In genomic region chr11:5258543-5259262, GRCh38 we compare ENCODE assay signal across 1 cellular context.
TF ChIP-seq lines count a peak whose summit lies in the region.

No MANE protein-coding gene starts in this region.

TF ChIP-seq in HepG2, 621 proteins besides CTCF, POLR2A, EP300 and RAD21:
- TF ChIP-seq KDM2A (CRISPR knock-in tag; IDR thresholded peaks at IDR 0.05; ENCODE audit: borderline replicate concordance, low read depth) (no peak), RAD51 (IDR thresholded peaks at IDR 0.05; ENCODE audit: borderline replicate concordance) (peak; percentile 81; the same call in 1 of the 2 replicates), USF2 (IDR thresholded peaks at IDR 0.05; ENCODE audit: low read depth, low read length) (peak; percentile 55), USF2 (CRISPR knock-in tag; IDR thresholded peaks at IDR 0.05; ENCODE audit: borderline replicate concordance) (no peak)
